ENCODE assay signal across 8 cellular contexts in genomic region chr6:27617046-27617687, GRCh38.
DNase-seq lines count a peak whose midpoint lies in the region; ATAC-seq and TF ChIP-seq lines count a peak whose summit lies in the region.

No MANE protein-coding gene starts in this region.

- H3K4me3 Mint-ChIP-seq in chondrocyte (ENCODE audit: unreplicated experiment) (peak overlapping the region; percentile 87), neural crest cell (peak overlapping the region; percentile 91)

- H3K4me1 Mint-ChIP-seq in chondrocyte (ENCODE audit: low read depth) (peaks cover 17% of the 10 kb centered on the region), neural crest cell (peaks cover 18% of the 10 kb centered on the region)

- peak; percentile 58 for DNase-seq in D341Med (ENCODE audit: low spot score)
- peak; percentile 45 for DNase-seq in LHCN-M2 (ENCODE audit: low read depth)
- DNase-seq in chondrocyte (ENCODE audit: low spot score), result no peak
- DNase-seq in neural crest cell (ENCODE audit: low read depth, low spot score), result no peak
- DNase-seq in sciatic nerve (ENCODE audit: low spot score), result no peak
- DNase-seq in ureter (ENCODE audit: low spot score), result no peak
- no peak for DNase-seq in middle frontal gyrus (ENCODE audit: extremely low spot score, low spot score)

- ATAC-seq in HG02571 (IDR thresholded peaks at IDR 0.05; ENCODE audit: unreplicated experiment), result no peak
- no peak for ATAC-seq in sciatic nerve

- TF ChIP-seq CTCF in chondrocyte (IDR thresholded peaks at IDR 0.05) (no peak), neural crest cell (conservative IDR thresholded peaks at IDR 0.05) (no peak)

- peak overlapping the region; percentile 9 for H3K27ac Mint-ChIP-seq in chondrocyte (ENCODE audit: unreplicated experiment)
- no peak overlapping the region for H3K27ac Mint-ChIP-seq in neural crest cell (ENCODE audit: unreplicated experiment)

- H3K36me3 Mint-ChIP-seq in chondrocyte (ENCODE audit: low read depth) (no peaks in the 10 kb centered on the region), neural crest cell (ENCODE audit: low read depth) (no peaks in the 10 kb centered on the region)

- H3K27me3 Mint-ChIP-seq in chondrocyte (ENCODE audit: low read depth), result peaks cover 31% of the 10 kb centered on the region
- peaks cover 67% of the 10 kb centered on the region for H3K27me3 Mint-ChIP-seq in neural crest cell (ENCODE audit: low read depth)

- intact Hi-C loops in sciatic nerve (cut with DNase I), result no loop called here

- no peaks in the 10 kb centered on the region for H3K9me3 Mint-ChIP-seq in chondrocyte (ENCODE audit: low read depth)
- no peaks in the 10 kb centered on the region for H3K9me3 Mint-ChIP-seq in neural crest cell

Comparison
In these comparisons a context has a peak if more than half of its experiments do, and no peak if none do; other contexts are left out.
1. DNase-seq: peak in D341Med (single experiment) and LHCN-M2 (single experiment); none in chondrocyte (single experiment), neural crest cell (single experiment), sciatic nerve (single experiment), ureter (single experiment) and middle frontal gyrus (single experiment).